Comparison of ENCODE assay signal across 8 cellular contexts in genomic region chr1:248825573-248825908, GRCh38. TPM values are rescaled to one million over a fixed set of nuclear protein-coding genes. Genes with fewer than 3 reads are reported as not detected.
DNase-seq lines count a peak whose midpoint lies in the region; ATAC-seq and TF ChIP-seq lines count a peak whose summit lies in the region.

No MANE protein-coding gene starts in this region.

- no peak for DNase-seq in activated naive CD8-positive, alpha-beta T cell treated with anti-CD3 and anti-CD28 coated beads, Interleukin-2, amount 50 U/mL, for 24 hours
- DNase-seq in DMS79 treated with DMSO at 0.1 percent for 48 hours (lab: John Stamatoyannopoulos, UW) (no peak), activated gamma-delta T cell (lab: John Stamatoyannopoulos, UW) (no peak), NCI-H1694 (lab: John Stamatoyannopoulos, UW) (no peak)

- under 1% methylated on average over 18 of the region's 18 CpGs for WGBS in thymus

- H3K27me3 ChIP-seq in layer of hippocampus (ENCODE audit: control insufficient read depth, insufficient read depth, low read length) (no peaks in the 10 kb centered on the region), thymus (ENCODE audit: control insufficient read depth, insufficient read depth) (no peaks in the 10 kb centered on the region)

- no peaks in the 10 kb centered on the region for H3K9me3 Mint-ChIP-seq in activated naive CD8-positive, alpha-beta T cell treated with anti-CD3 and anti-CD28 coated beads, Interleukin-2, amount 50 U/mL, for 24 hours

- TF ChIP-seq POLR2A in GM19099 (IDR thresholded peaks at IDR 0.05; ENCODE audit: extremely low read depth, insufficient read length, low read depth), result peak; percentile 37

- peak overlapping the region; percentile 96 for H3K27ac ChIP-seq in layer of hippocampus (ENCODE audit: low read depth, low read length)
- peak overlapping the region; percentile 80 for H3K27ac ChIP-seq in thymus (ENCODE audit: low read depth)

- peak overlapping the region; percentile 95 for H3K4me3 Mint-ChIP-seq in activated naive CD8-positive, alpha-beta T cell treated with anti-CD3 and anti-CD28 coated beads, Interleukin-2, amount 50 U/mL, for 24 hours

- peak overlapping the region; percentile 70 for H3K4me3 ChIP-seq in thymus (ENCODE audit: low read length)

- no peaks in the 10 kb centered on the region for H3K9me3 ChIP-seq in thymus (ENCODE audit: control insufficient read depth)

- no peaks in the 10 kb centered on the region for H3K27me3 Mint-ChIP-seq in activated naive CD8-positive, alpha-beta T cell treated with anti-CD3 and anti-CD28 coated beads, Interleukin-2, amount 50 U/mL, for 24 hours

- peak overlapping the region; percentile 99 for H3K27ac Mint-ChIP-seq in activated naive CD8-positive, alpha-beta T cell treated with anti-CD3 and anti-CD28 coated beads, Interleukin-2, amount 50 U/mL, for 24 hours

- peaks cover 19% of the 10 kb centered on the region for H3K36me3 ChIP-seq in thymus (ENCODE audit: control insufficient read depth, insufficient read depth)

- peaks cover 9% of the 10 kb centered on the region for H3K36me3 Mint-ChIP-seq in activated naive CD8-positive, alpha-beta T cell treated with anti-CD3 and anti-CD28 coated beads, Interleukin-2, amount 50 U/mL, for 24 hours (ENCODE audit: low read depth)

- ATAC-seq in HG03025 (IDR thresholded peaks at IDR 0.05; ENCODE audit: low FRiP score, unreplicated experiment), result peak; percentile 2
- peak; percentile 8 for ATAC-seq in activated naive CD8-positive, alpha-beta T cell treated with anti-CD3 and anti-CD28 coated beads, Interleukin-2, amount 50 U/mL, for 24 hours

- peaks cover 31% of the 10 kb centered on the region for H3K4me1 ChIP-seq in thymus (ENCODE audit: control insufficient read depth, insufficient read depth, low read length)

- peaks cover 54% of the 10 kb centered on the region for H3K4me1 Mint-ChIP-seq in activated naive CD8-positive, alpha-beta T cell treated with anti-CD3 and anti-CD28 coated beads, Interleukin-2, amount 50 U/mL, for 24 hours

RNA-seq across cellular contexts. Expression of gene SH3BP5L, which starts 0.2 kb away (rescaled TPM):
- polyA plus RNA-seq in thymus, result 15.0 TPM

RNA-seq across cellular contexts. Expression of gene ZNF672, which starts 12.5 kb away (rescaled TPM):
- 16.8 TPM for polyA plus RNA-seq in thymus

RNA-seq across cellular contexts. Expression of gene ZNF692, which starts 33.3 kb away (rescaled TPM):
- 127 TPM for polyA plus RNA-seq in thymus
